14 cellular contexts compared by ENCODE assay signal in the genomic region with DNA sequence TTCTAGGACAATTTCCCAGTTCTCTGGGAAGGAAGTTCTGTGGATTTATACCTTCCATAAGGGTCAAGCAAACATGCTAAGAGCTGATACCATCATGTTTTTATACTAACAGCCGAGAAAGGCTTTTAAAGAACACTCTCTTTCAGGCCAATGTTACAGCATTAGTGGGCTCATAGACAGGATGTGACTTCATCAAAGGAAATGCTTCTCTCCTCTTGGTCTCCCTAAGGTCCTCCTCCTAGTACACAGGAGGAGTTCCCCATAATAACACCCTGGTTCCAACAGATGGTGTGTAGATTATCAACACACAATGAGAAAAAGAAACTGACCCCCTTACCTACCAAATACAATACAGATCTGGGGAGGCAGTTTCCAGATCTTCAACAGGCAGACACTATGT. TPM values are rescaled to one million over a fixed set of nuclear protein-coding genes. Genes with fewer than 3 reads are reported as not detected.
DNase-seq lines count a peak whose midpoint lies in the region; ATAC-seq, FAIRE-seq and TF ChIP-seq lines count a peak whose summit lies in the region.
"Had no signal": no experiment of that assay in that cellular context is flagged by ENCODE, and none has a peak within 500 bp of the region (broad histone marks: within the 10 kb centered on the region; RNA-seq: fewer than 3 reads in every experiment).

No MANE protein-coding gene starts in this region.

- H3K36me3 ChIP-seq in mucosa of descending colon (ENCODE audit: low read depth) (no peaks in the 10 kb centered on the region), H7 (replicated peaks; ENCODE audit: control insufficient read depth, insufficient read depth, low read length) (peaks cover 5% of the 10 kb centered on the region)

- H3K9me3 ChIP-seq in mucosa of descending colon = no peaks in the 10 kb centered on the region

- peak overlapping the region; percentile 73 for H3K27ac Mint-ChIP-seq in T-helper 2 cell treated with Interferon-gamma antibody and Interleukin-4, amounts not matched to agents 5 μg/mL and 100 μg/mL, for 36 hours
- H3K27ac Mint-ChIP-seq: memory B cell had no signal

- DNase-seq in AG10803 (ENCODE audit: low read depth) = peak; percentile 53
- DNase-seq in GM12892 (ENCODE audit: insufficient read length) = no peak
- no peak for DNase-seq in T-helper 2 cell treated with Interferon-gamma antibody and Interleukin-4, amounts not matched to agents 5 μg/mL and 100 μg/mL, for 36 hours (ENCODE audit: low spot score)
- DNase-seq in fibroblast of villous mesenchyme (ENCODE audit: low read depth) = peak; percentile 52
- no peak for DNase-seq in activated effector memory CD4-positive, alpha-beta T cell treated with Interleukin-2 at 50 U/mL for 16 hours
- DNase-seq in mucosa of descending colon = no peak
- DNase-seq in A172 (ENCODE audit: low spot score) = no peak
- DNase-seq in H7 = no peak
- DNase-seq: activated naive CD4-positive, alpha-beta T cell treated with anti-CD3 and anti-CD28 coated beads, Interleukin-2, amount 50 U/mL, for 16 hours; DMS79 treated with DMSO at 0.1 percent for 48 hours; NCI-H524 treated with DMSO at 0.1 percent for 48 hours; stomach had no signal

- no peak for TF ChIP-seq POLR2A in GM12892 (IDR thresholded peaks at IDR 0.05; ENCODE audit: low read depth, low read length)

- H3K4me1 Mint-ChIP-seq in T-helper 2 cell treated with Interferon-gamma antibody and Interleukin-4, amounts not matched to agents 5 μg/mL and 100 μg/mL, for 36 hours (ENCODE audit: low read depth) = peaks cover 19% of the 10 kb centered on the region
- H3K4me1 Mint-ChIP-seq: memory B cell had no signal

- intact Hi-C loops in mucosa of descending colon (cut with DNase I, micrococcal nuclease) = no loop called here

- H3K27me3 Mint-ChIP-seq in T-helper 2 cell treated with Interferon-gamma antibody and Interleukin-4, amounts not matched to agents 5 μg/mL and 100 μg/mL, for 36 hours (ENCODE audit: low read depth) = no peaks in the 10 kb centered on the region
- H3K27me3 Mint-ChIP-seq: memory B cell had no signal

- H3K36me3 Mint-ChIP-seq in T-helper 2 cell treated with Interferon-gamma antibody and Interleukin-4, amounts not matched to agents 5 μg/mL and 100 μg/mL, for 36 hours (ENCODE audit: low read depth) = peaks cover 25% of the 10 kb centered on the region

- ATAC-seq in mucosa of descending colon = no peak

- no peaks in the 10 kb centered on the region for H3K4me1 ChIP-seq in mucosa of descending colon (ENCODE audit: low read depth)
- H3K4me1 ChIP-seq: stomach had no signal

- peak; percentile 76 for FAIRE-seq in GM12892 (lab: Jason Lieb, UNC)

- TF ChIP-seq CTCF in AG10803 (conservative IDR thresholded peaks at IDR 0.05; ENCODE audit: low read length) (no peak), fibroblast of villous mesenchyme (IDR thresholded peaks at IDR 0.05; ENCODE audit: insufficient read depth, low read depth, low read length) (no peak), mucosa of descending colon (IDR thresholded peaks at IDR 0.05) (no peak)

- H3K4me3 Mint-ChIP-seq in T-helper 2 cell treated with Interferon-gamma antibody and Interleukin-4, amounts not matched to agents 5 μg/mL and 100 μg/mL, for 36 hours = peak overlapping the region; percentile 5
- H3K4me3 Mint-ChIP-seq: memory B cell had no signal

- no peaks in the 10 kb centered on the region for H3K27me3 ChIP-seq in H7 (ENCODE audit: control insufficient read depth, insufficient read depth, low read length)
- H3K27me3 ChIP-seq: stomach had no signal

- no peaks in the 10 kb centered on the region for H3K9me3 Mint-ChIP-seq in T-helper 2 cell treated with Interferon-gamma antibody and Interleukin-4, amounts not matched to agents 5 μg/mL and 100 μg/mL, for 36 hours

- H3K4me3 ChIP-seq in AG10803 (ENCODE audit: low read length) (no peak overlapping the region), fibroblast of villous mesenchyme (ENCODE audit: low read depth, low read length) (no peak overlapping the region), mucosa of descending colon (no peak overlapping the region), H7 (ENCODE audit: insufficient read depth, low read depth, low read length) (no peak overlapping the region)
- H3K4me3 ChIP-seq: stomach had no signal

RNA-seq across cellular contexts. Expression of a gene that starts 26.7 kb away (rescaled TPM):
- not detected for polyA plus RNA-seq in GM12892 (2012; ENCODE audit: missing spikeins)
- total RNA-seq in fibroblast of villous mesenchyme (0.43 and 0.97 TPM in 2 replicates), mucosa of descending colon (under 1 TPM; 0.09 to 0.24 (median 0.14) TPM)
- 0.14 TPM in 1 of 2 replicates, not detected in the other for total RNA-seq in A172 (2014; rRNA removed; shearing (Covaris generic))
- total RNA-seq in H7 (2014; rRNA removed; shearing (Covaris generic)) = 0.04 and 0.42 TPM in 2 replicates
- total RNA-seq: T-helper 2 cell treated with Interferon-gamma antibody and Interleukin-4, amounts not matched to agents 100 ng/mL and 5 ng/mL, for 36 hours had no signal

Comparison
In these comparisons a context has a peak if more than half of its experiments do, and no peak if none do; other contexts are left out.
1. DNase-seq: peak in AG10803 (single experiment) and fibroblast of villous mesenchyme (single experiment); none in GM12892 (single experiment), T-helper 2 cell treated with Interferon-gamma antibody and Interleukin-4, amounts not matched to agents 5 μg/mL and 100 μg/mL, for 36 hours (single experiment), activated effector memory CD4-positive, alpha-beta T cell treated with Interleukin-2 at 50 U/mL for 16 hours (single experiment), mucosa of descending colon (0 of 3), A172 (single experiment) and H7 (single experiment).